ENCODE assay signal across 8 cellular contexts in the genomic region with DNA sequence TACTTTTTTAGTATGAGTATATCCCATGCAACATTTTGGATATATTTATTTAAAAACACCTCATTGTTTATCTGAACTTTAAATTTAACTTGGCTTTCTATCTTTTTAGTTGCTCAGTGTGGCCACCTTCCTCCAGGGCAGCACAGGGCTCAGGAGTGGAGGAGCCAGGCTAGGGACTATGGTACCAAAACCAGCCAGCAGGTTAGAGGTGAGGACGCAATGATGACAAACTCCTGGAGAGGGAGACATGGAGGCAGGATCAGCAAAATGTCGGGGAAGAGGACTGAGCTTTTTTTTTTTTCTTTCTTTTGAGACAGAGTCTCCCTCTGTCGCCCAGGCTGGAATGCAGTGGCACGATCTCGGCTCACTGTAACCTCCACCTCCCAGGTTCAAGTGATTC. TPM values are rescaled to one million over a fixed set of nuclear protein-coding genes. Genes with fewer than 3 reads are reported as not detected.
A peak's percentile ranks its signal among the peaks of the same experiment; 100 is the strongest.
DNase-seq lines count a peak whose midpoint lies in the region; ATAC-seq and TF ChIP-seq lines count a peak whose summit lies in the region.

No MANE protein-coding gene starts in this region.

- DNase-seq in AG20443 (ENCODE audit: low spot score) (peak; percentile 32), GM23248 (peak; percentile 30), RPMI7951 (ENCODE audit: low read depth) (peak; percentile 27), hepatocyte (ENCODE audit: low spot score) (peak; percentile 24), hippocampal formation (lab: John Stamatoyannopoulos, UW) (no peak), nucleus accumbens (lab: John Stamatoyannopoulos, UW) (no peak), midbrain (lab: John Stamatoyannopoulos, UW) (no peak)

- no peak overlapping the region for H3K4me2 ChIP-seq in GM23248 (ENCODE audit: unreplicated experiment)
- H3K4me2 ChIP-seq in hepatocyte, result no peak overlapping the region

- ATAC-seq in HG02588 (IDR thresholded peaks at IDR 0.05; ENCODE audit: unreplicated experiment), result no peak

- no peak overlapping the region for H3K9ac ChIP-seq in GM23248

- H3K9me2 ChIP-seq in GM23248 (ENCODE audit: insufficient read depth) (no peaks in the 10 kb centered on the region), hepatocyte (replicated peaks; ENCODE audit: insufficient read depth) (no peaks in the 10 kb centered on the region)

- H3K36me3 ChIP-seq in GM23248 (ENCODE audit: low read depth) (no peaks in the 10 kb centered on the region), hepatocyte (replicated peaks; ENCODE audit: insufficient read depth, low read depth) (no peaks in the 10 kb centered on the region)

- H3K4me1 ChIP-seq in GM23248 (ENCODE audit: insufficient read depth), result no peaks in the 10 kb centered on the region
- no peaks in the 10 kb centered on the region for H3K4me1 ChIP-seq in hepatocyte (ENCODE audit: insufficient read depth)

- TF ChIP-seq CTCF in hepatocyte (IDR thresholded peaks at IDR 0.05; ENCODE audit: poor library complexity), result no peak

- in situ Hi-C loops in GM23248 (cut with MboI), result no loop called here

- H3K27me3 ChIP-seq in GM23248 (replicated peaks; ENCODE audit: insufficient read depth) (no peaks in the 10 kb centered on the region), hepatocyte (no peaks in the 10 kb centered on the region)

- H3K79me2 ChIP-seq in GM23248 (ENCODE audit: insufficient read depth), result no peaks in the 10 kb centered on the region
- no peaks in the 10 kb centered on the region for H3K79me2 ChIP-seq in hepatocyte

- H3K4me3 ChIP-seq in GM23248 (no peak overlapping the region), hepatocyte (no peak overlapping the region)

- H3K27ac ChIP-seq in GM23248 (no peak overlapping the region), hepatocyte (no peak overlapping the region)

- H4K20me1 ChIP-seq in GM23248 (ENCODE audit: insufficient read depth) (no peaks in the 10 kb centered on the region), hepatocyte (ENCODE audit: insufficient read depth, poor library complexity, severe bottlenecking) (no peaks in the 10 kb centered on the region)

- H3K9me3 ChIP-seq in GM23248 (ENCODE audit: low read depth), result no peaks in the 10 kb centered on the region
- H3K9me3 ChIP-seq in hepatocyte (ENCODE audit: low read depth), result no peaks in the 10 kb centered on the region

- 86 to 87% methylated on average over 5 of the region's 5 CpGs for WGBS in GM23248 (ENCODE audit: low coverage in 1 of 2, low lambda C conversion rate in 2 of 2, missing lambda C conversion rate in 2 of 2), 2 experiments
- WGBS in hepatocyte (ENCODE audit: low lambda C conversion rate, missing lambda C conversion rate), result 26% methylated on average over 4 of the region's 5 CpGs

- H2AFZ ChIP-seq in GM23248, result no peak overlapping the region
- H2AFZ ChIP-seq in hepatocyte, result no peak overlapping the region

- no peaks in the 10 kb centered on the region for H3F3A ChIP-seq in GM23248 (ENCODE audit: insufficient read depth)

RNA-seq across cellular contexts. Expression of gene CALM3, which starts 29.6 kb away (rescaled TPM):
- 229 and 271 TPM in 2 replicates for total RNA-seq in GM23248 (2014; rRNA removed; shearing (Covaris generic))
- polyA plus RNA-seq in GM23248 (2016; fragmentation: Nextera tagmentation; extraction: Ambion mirVana) (217 and 225 TPM in 2 replicates), hepatocyte (220 and 237 TPM in 2 replicates)
- 173 and 174 TPM in 2 replicates for total RNA-seq in RPMI7951 (2014; rRNA removed; shearing (Covaris generic))
- 185 and 246 TPM in 2 replicates for total RNA-seq in hepatocyte

RNA-seq across cellular contexts. Expression of gene PTGIR, which starts 53.4 kb away (rescaled TPM):
- 18.0 and 21.1 TPM in 2 replicates for total RNA-seq in GM23248 (2014; rRNA removed; shearing (Covaris generic))
- polyA plus RNA-seq in GM23248 (2016; fragmentation: Nextera tagmentation; extraction: Ambion mirVana) (21.1 and 21.5 TPM in 2 replicates), hepatocyte (3.4 and 4.8 TPM in 2 replicates)
- 0.60 and 0.78 TPM in 2 replicates for total RNA-seq in RPMI7951 (2014; rRNA removed; shearing (Covaris generic))
- 3.2 and 5.2 TPM in 2 replicates for total RNA-seq in hepatocyte

Comparison
In these comparisons a context has a peak if more than half of its experiments do, and no peak if none do; other contexts are left out.
1. DNase-seq: peak in AG20443 (single experiment), GM23248 (single experiment), RPMI7951 (single experiment) and hepatocyte (single experiment); none in hippocampal formation (0 of 2), nucleus accumbens (0 of 56) and midbrain (single experiment).